Comparison of ENCODE assay signal across 23 cellular contexts in genomic region chr1:218778257-218778656, GRCh38.
"Had no signal": no experiment of that assay in that cellular context is flagged by ENCODE, and none has a peak within 500 bp of the region (broad histone marks: within the 10 kb centered on the region; RNA-seq: fewer than 3 reads in every experiment).

No MANE protein-coding gene starts in this region.

- H3K27ac ChIP-seq: esophagus muscularis mucosa, gastroesophageal sphincter, left lung, lower lobe of right lung, psoas muscle, right lobe of liver, spleen, testis, tibial nerve, upper lobe of right lung, vagina had no signal

- DNase-seq: effector memory CD4-positive, alpha-beta T cell; foreskin fibroblast; glutamatergic neuron; left lung; lower lobe of right lung; nephron progenitor cell; psoas muscle; retina; right lobe of liver; spleen; stimulated activated CD4-positive, alpha-beta T cell treated with anti-CD3 and anti-CD28 coated beads, Interleukin-15, amount 100 ng/mL, for 24 hours; stimulated activated CD4-positive, alpha-beta T cell treated with anti-CD3 and anti-CD28 coated beads, Interleukin-1b, Interleukin-23, amount 100 ng/mL, for 48 hours; stimulated activated CD4-positive, alpha-beta T cell treated with anti-CD3 and anti-CD28 coated beads, Interleukin-4, amount 100 ng/mL, for 24 hours; testis; upper lobe of right lung had no signal

- H3K9me3 Mint-ChIP-seq: memory B cell; mesothelial cell of epicardium; nephron progenitor cell; stimulated activated memory B cell treated with anti-CD40 and anti-IgM and Interleukin-4, amounts not matched to agents 10 μg/mL and 1 μg/mL and 100 μg/mL, for 72 hours; stimulated activated naive CD8-positive, alpha-beta T cell treated with anti-CD3 and anti-CD28 coated beads, Interleukin-15, Interleukin-2, amounts not matched to agents 100 ng/mL and 50 ng/mL, for 24 hours had no signal

- H3K4me1 Mint-ChIP-seq: memory B cell; stimulated activated memory B cell treated with anti-CD40 and anti-IgM and Interleukin-4, amounts not matched to agents 10 μg/mL and 1 μg/mL and 100 μg/mL, for 72 hours had no signal

- H3K27ac Mint-ChIP-seq: memory B cell; mesothelial cell of epicardium; nephron progenitor cell; stimulated activated memory B cell treated with anti-CD40 and anti-IgM and Interleukin-4, amounts not matched to agents 10 μg/mL and 1 μg/mL and 100 μg/mL, for 72 hours; stimulated activated naive CD8-positive, alpha-beta T cell treated with anti-CD3 and anti-CD28 coated beads, Interleukin-15, Interleukin-2, amounts not matched to agents 100 ng/mL and 50 ng/mL, for 24 hours had no signal

- H3K4me3 ChIP-seq: esophagus muscularis mucosa, gastroesophageal sphincter, left lung, lower lobe of right lung, psoas muscle, right lobe of liver, spleen, testis, tibial nerve, upper lobe of right lung, vagina had no signal

- ATAC-seq: left lung; lower lobe of right lung; psoas muscle; right lobe of liver; stimulated activated memory B cell treated with anti-CD40 and anti-IgM and Interleukin-4, amounts not matched to agents 10 μg/mL and 1 μg/mL and 100 μg/mL, for 72 hours; upper lobe of right lung had no signal

- H3K9me3 ChIP-seq: esophagus muscularis mucosa, gastroesophageal sphincter, left lung, lower lobe of right lung, psoas muscle, right lobe of liver, spleen, testis, tibial nerve, upper lobe of right lung, vagina had no signal

- H3K4me3 Mint-ChIP-seq: memory B cell; mesothelial cell of epicardium; nephron progenitor cell; stimulated activated memory B cell treated with anti-CD40 and anti-IgM and Interleukin-4, amounts not matched to agents 10 μg/mL and 1 μg/mL and 100 μg/mL, for 72 hours; stimulated activated naive CD8-positive, alpha-beta T cell treated with anti-CD3 and anti-CD28 coated beads, Interleukin-15, Interleukin-2, amounts not matched to agents 100 ng/mL and 50 ng/mL, for 24 hours had no signal

- H3K36me3 Mint-ChIP-seq: memory B cell; mesothelial cell of epicardium; stimulated activated memory B cell treated with anti-CD40 and anti-IgM and Interleukin-4, amounts not matched to agents 10 μg/mL and 1 μg/mL and 100 μg/mL, for 72 hours had no signal

- H3K36me3 ChIP-seq: esophagus muscularis mucosa, gastroesophageal sphincter, left lung, lower lobe of right lung, right lobe of liver, spleen, tibial nerve, upper lobe of right lung, vagina had no signal

- H3K4me1 ChIP-seq: esophagus muscularis mucosa, gastroesophageal sphincter, left lung, lower lobe of right lung, psoas muscle, right lobe of liver, spleen, testis, tibial nerve, upper lobe of right lung, vagina had no signal

- H3K27me3 ChIP-seq: esophagus muscularis mucosa, gastroesophageal sphincter, left lung, right lobe of liver, spleen, testis, tibial nerve, upper lobe of right lung, vagina had no signal

- H3K27me3 Mint-ChIP-seq: stimulated activated memory B cell treated with anti-CD40 and anti-IgM and Interleukin-4, amounts not matched to agents 10 μg/mL and 1 μg/mL and 100 μg/mL, for 72 hours; stimulated activated naive CD8-positive, alpha-beta T cell treated with anti-CD3 and anti-CD28 coated beads, Interleukin-15, Interleukin-2, amounts not matched to agents 100 ng/mL and 50 ng/mL, for 24 hours had no signal
